Comparison of ENCODE assay signal across 1 cellular context in genomic region chr1:192808588-192809285, GRCh38.
TF ChIP-seq lines count a peak whose summit lies in the region.

RGS2 (plus strand) TSS chr1:192809039; CDS start chr1:192809072, 33 bp downstream.

TF ChIP-seq in HepG2, 621 proteins besides CTCF, POLR2A, EP300 and RAD21 (continued from another document and continues in another):
- TF ChIP-seq ZHX2 (IDR thresholded peaks at IDR 0.05; ENCODE audit: low read depth), result 0 out of 2 replicates have a peak, but pooled peaks have one; percentile 11
- TF ChIP-seq ZHX2 (CRISPR knock-in tag; IDR thresholded peaks at IDR 0.05; ENCODE audit: borderline replicate concordance), result 0 out of 2 replicates have a peak, but pooled peaks have one; percentile 23
- no peak for TF ChIP-seq ZNF207 (IDR thresholded peaks at IDR 0.05; ENCODE audit: borderline replicate concordance)
- TF ChIP-seq ZBTB38 (CRISPR knock-in tag; IDR thresholded peaks at IDR 0.05), result peak; percentile 18; the same call in 1 of the 2 replicates
- TF ChIP-seq TMF1 (CRISPR knock-in tag; IDR thresholded peaks at IDR 0.05; ENCODE audit: low read depth), result 0 out of 2 replicates have a peak, but pooled peaks have one; percentile 61
- no peak for TF ChIP-seq TEAD2 (CRISPR knock-in tag; IDR thresholded peaks at IDR 0.05)
- peak; percentile 50 for TF ChIP-seq STAG1 (CRISPR knock-in tag; IDR thresholded peaks at IDR 0.05)
- TF ChIP-seq, protein P1, sequence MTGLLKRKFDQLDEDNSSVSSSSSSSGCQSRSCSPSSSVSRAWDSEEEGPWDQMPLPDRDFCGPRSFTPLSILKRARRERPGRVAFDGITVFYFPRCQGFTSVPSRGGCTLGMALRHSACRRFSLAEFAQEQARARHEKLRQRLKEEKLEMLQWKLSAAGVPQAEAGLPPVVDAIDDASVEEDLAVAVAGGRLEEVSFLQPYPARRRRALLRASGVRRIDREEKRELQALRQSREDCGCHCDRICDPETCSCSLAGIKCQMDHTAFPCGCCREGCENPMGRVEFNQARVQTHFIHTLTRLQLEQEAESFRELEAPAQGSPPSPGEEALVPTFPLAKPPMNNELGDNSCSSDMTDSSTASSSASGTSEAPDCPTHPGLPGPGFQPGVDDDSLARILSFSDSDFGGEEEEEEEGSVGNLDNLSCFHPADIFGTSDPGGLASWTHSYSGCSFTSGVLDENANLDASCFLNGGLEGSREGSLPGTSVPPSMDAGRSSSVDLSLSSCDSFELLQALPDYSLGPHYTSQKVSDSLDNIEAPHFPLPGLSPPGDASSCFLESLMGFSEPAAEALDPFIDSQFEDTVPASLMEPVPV (CRISPR knock-in tag; IDR thresholded peaks at IDR 0.05), result peak; percentile 58; the same call in 1 of the 2 replicates
- TF ChIP-seq ZBTB8A (CRISPR knock-in tag; IDR thresholded peaks at IDR 0.05; ENCODE audit: borderline replicate concordance, low read depth), result 0 out of 2 replicates have a peak, but pooled peaks have one; percentile 67
- no peak for TF ChIP-seq ZNF569 (CRISPR knock-in tag; IDR thresholded peaks at IDR 0.05; ENCODE audit: borderline replicate concordance)
- no peak; the same call in 1 of the 2 replicates for TF ChIP-seq BCL3 (CRISPR knock-in tag; IDR thresholded peaks at IDR 0.05)
- TF ChIP-seq MTF1 (CRISPR knock-in tag; IDR thresholded peaks at IDR 0.05), result peak; percentile 89; the same call in 1 of the 2 replicates
- no peak for TF ChIP-seq TBX3 (IDR thresholded peaks at IDR 0.05; ENCODE audit: borderline replicate concordance)
- peak; percentile 86 for TF ChIP-seq SALL1 (CRISPR knock-in tag; IDR thresholded peaks at IDR 0.05)
- TF ChIP-seq, protein P2, sequence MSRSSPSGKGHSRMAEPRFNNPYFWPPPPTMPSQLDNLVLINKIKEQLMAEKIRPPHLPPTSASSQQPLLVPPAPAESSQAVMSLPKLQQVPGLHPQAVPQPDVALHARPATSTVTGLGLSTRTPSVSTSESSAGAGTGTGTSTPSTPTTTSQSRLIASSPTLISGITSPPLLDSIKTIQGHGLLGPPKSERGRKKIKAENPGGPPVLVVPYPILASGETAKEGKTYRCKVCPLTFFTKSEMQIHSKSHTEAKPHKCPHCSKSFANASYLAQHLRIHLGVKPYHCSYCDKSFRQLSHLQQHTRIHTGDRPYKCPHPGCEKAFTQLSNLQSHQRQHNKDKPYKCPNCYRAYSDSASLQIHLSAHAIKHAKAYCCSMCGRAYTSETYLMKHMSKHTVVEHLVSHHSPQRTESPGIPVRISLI (CRISPR knock-in tag; IDR thresholded peaks at IDR 0.05; ENCODE audit: borderline replicate concordance), result peak; percentile 63; the same call in 1 of the 2 replicates
- TF ChIP-seq RXRB (CRISPR knock-in tag; IDR thresholded peaks at IDR 0.05; ENCODE audit: borderline replicate concordance), result peak; percentile 63
- TF ChIP-seq, protein P3, sequence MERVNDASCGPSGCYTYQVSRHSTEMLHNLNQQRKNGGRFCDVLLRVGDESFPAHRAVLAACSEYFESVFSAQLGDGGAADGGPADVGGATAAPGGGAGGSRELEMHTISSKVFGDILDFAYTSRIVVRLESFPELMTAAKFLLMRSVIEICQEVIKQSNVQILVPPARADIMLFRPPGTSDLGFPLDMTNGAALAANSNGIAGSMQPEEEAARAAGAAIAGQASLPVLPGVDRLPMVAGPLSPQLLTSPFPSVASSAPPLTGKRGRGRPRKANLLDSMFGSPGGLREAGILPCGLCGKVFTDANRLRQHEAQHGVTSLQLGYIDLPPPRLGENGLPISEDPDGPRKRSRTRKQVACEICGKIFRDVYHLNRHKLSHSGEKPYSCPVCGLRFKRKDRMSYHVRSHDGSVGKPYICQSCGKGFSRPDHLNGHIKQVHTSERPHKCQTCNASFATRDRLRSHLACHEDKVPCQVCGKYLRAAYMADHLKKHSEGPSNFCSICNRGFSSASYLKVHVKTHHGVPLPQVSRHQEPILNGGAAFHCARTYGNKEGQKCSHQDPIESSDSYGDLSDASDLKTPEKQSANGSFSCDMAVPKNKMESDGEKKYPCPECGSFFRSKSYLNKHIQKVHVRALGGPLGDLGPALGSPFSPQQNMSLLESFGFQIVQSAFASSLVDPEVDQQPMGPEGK (CRISPR knock-in tag; IDR thresholded peaks at IDR 0.05), result peak; percentile 47
- TF ChIP-seq ZFP82 (CRISPR knock-in tag; IDR thresholded peaks at IDR 0.05; ENCODE audit: borderline replicate concordance), result peak; percentile 91
- peak; percentile 53; the same call in 1 of the 2 replicates for TF ChIP-seq ZNF784 (CRISPR knock-in tag; IDR thresholded peaks at IDR 0.05; ENCODE audit: borderline replicate concordance)
- TF ChIP-seq, protein P4, sequence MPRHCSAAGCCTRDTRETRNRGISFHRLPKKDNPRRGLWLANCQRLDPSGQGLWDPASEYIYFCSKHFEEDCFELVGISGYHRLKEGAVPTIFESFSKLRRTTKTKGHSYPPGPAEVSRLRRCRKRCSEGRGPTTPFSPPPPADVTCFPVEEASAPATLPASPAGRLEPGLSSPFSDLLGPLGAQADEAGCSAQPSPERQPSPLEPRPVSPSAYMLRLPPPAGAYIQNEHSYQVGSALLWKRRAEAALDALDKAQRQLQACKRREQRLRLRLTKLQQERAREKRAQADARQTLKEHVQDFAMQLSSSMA (CRISPR knock-in tag; IDR thresholded peaks at IDR 0.05), result 0 out of 2 replicates have a peak, but pooled peaks have one; percentile 24
- TF ChIP-seq ZGPAT (CRISPR knock-in tag; IDR thresholded peaks at IDR 0.05), result peak; percentile 93
- TF ChIP-seq, protein P5, sequence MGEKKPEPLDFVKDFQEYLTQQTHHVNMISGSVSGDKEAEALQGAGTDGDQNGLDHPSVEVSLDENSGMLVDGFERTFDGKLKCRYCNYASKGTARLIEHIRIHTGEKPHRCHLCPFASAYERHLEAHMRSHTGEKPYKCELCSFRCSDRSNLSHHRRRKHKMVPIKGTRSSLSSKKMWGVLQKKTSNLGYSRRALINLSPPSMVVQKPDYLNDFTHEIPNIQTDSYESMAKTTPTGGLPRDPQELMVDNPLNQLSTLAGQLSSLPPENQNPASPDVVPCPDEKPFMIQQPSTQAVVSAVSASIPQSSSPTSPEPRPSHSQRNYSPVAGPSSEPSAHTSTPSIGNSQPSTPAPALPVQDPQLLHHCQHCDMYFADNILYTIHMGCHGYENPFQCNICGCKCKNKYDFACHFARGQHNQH (CRISPR knock-in tag; IDR thresholded peaks at IDR 0.05), result peak; percentile 57; the same call in 1 of the 2 replicates
- TF ChIP-seq, protein P6, sequence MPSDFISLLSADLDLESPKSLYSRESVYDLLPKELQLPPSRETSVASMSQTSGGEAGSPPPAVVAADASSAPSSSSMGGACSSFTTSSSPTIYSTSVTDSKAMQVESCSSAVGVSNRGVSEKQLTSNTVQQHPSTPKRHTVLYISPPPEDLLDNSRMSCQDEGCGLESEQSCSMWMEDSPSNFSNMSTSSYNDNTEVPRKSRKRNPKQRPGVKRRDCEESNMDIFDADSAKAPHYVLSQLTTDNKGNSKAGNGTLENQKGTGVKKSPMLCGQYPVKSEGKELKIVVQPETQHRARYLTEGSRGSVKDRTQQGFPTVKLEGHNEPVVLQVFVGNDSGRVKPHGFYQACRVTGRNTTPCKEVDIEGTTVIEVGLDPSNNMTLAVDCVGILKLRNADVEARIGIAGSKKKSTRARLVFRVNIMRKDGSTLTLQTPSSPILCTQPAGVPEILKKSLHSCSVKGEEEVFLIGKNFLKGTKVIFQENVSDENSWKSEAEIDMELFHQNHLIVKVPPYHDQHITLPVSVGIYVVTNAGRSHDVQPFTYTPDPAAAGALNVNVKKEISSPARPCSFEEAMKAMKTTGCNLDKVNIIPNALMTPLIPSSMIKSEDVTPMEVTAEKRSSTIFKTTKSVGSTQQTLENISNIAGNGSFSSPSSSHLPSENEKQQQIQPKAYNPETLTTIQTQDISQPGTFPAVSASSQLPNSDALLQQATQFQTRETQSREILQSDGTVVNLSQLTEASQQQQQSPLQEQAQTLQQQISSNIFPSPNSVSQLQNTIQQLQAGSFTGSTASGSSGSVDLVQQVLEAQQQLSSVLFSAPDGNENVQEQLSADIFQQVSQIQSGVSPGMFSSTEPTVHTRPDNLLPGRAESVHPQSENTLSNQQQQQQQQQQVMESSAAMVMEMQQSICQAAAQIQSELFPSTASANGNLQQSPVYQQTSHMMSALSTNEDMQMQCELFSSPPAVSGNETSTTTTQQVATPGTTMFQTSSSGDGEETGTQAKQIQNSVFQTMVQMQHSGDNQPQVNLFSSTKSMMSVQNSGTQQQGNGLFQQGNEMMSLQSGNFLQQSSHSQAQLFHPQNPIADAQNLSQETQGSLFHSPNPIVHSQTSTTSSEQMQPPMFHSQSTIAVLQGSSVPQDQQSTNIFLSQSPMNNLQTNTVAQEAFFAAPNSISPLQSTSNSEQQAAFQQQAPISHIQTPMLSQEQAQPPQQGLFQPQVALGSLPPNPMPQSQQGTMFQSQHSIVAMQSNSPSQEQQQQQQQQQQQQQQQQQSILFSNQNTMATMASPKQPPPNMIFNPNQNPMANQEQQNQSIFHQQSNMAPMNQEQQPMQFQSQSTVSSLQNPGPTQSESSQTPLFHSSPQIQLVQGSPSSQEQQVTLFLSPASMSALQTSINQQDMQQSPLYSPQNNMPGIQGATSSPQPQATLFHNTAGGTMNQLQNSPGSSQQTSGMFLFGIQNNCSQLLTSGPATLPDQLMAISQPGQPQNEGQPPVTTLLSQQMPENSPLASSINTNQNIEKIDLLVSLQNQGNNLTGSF (CRISPR knock-in tag; IDR thresholded peaks at IDR 0.05), result peak; percentile 83
- TF ChIP-seq ADNP (CRISPR knock-in tag; IDR thresholded peaks at IDR 0.05), result no peak
- no peak for TF ChIP-seq GABPA (IDR thresholded peaks at IDR 0.05; ENCODE audit: low read depth, low read length)
- TF ChIP-seq GABPA (CRISPR knock-in tag; IDR thresholded peaks at IDR 0.05; ENCODE audit: low read depth), result no peak
- TF ChIP-seq ARNT (IDR thresholded peaks at IDR 0.05), result no peak
- TF ChIP-seq, protein P7, sequence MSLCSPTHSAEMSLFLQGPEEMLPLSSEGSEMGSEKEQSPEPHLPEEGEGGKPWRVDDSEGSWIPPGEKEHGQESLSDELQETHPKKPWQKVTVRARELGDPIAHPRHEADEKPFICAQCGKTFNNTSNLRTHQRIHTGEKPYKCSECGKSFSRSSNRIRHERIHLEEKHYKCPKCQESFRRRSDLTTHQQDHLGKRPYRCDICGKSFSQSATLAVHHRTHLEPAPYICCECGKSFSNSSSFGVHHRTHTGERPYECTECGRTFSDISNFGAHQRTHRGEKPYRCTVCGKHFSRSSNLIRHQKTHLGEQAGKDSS (CRISPR knock-in tag; IDR thresholded peaks at IDR 0.05; ENCODE audit: borderline replicate concordance, low read depth), result peak; percentile 81; the same call in 1 of the 2 replicates
- TF ChIP-seq YEATS4 (CRISPR knock-in tag; IDR thresholded peaks at IDR 0.05; ENCODE audit: borderline replicate concordance), result peak; percentile 60; the same call in 1 of the 2 replicates
- peak; percentile 77; the same call in 1 of the 2 replicates for TF ChIP-seq ZNF777 (CRISPR knock-in tag; IDR thresholded peaks at IDR 0.05)
